In the genomic region with DNA sequence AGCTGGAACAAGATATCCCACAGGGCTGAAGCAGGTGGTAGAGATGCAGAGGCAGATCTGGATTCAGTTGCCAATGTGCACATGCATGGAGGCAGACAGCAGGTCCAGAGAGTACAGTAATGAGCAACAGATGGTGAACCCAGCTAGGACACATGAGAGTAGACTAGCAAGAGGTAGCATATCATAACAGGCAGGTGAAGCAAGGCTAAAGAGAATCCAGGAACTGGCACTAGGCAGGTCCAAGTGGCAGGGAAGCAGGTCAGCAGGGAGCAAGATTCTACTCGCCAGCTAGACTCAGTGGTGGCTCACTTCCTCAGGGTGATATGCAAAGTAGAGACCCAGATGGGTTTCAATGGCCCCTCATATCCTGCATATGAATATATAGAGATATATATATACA, we compare ENCODE assay signal across 20 cellular contexts. TPM values are rescaled to one million over a fixed set of nuclear protein-coding genes. Genes with fewer than 3 reads are reported as not detected.
DNase-seq lines count a peak whose midpoint lies in the region; ATAC-seq and TF ChIP-seq lines count a peak whose summit lies in the region.
"Had no signal": no experiment of that assay in that cellular context is flagged by ENCODE, and none has a peak within 500 bp of the region (broad histone marks: within the 10 kb centered on the region; RNA-seq: fewer than 3 reads in every experiment).

No MANE protein-coding gene starts in this region.

- TF ChIP-seq CTCF in Calu3 (IDR thresholded peaks at IDR 0.05; ENCODE audit: unreplicated experiment), result no peak

- H3K4me1 Mint-ChIP-seq in Calu3 (ENCODE audit: low read depth, unreplicated experiment), result no peaks in the 10 kb centered on the region
- H3K4me1 Mint-ChIP-seq in activated T-cell treated with anti-CD3 and anti-CD28 coated beads, Interleukin-2, amount 50 U/mL, for 24 hours (ENCODE audit: low read depth), result no peaks in the 10 kb centered on the region
- H3K4me1 Mint-ChIP-seq: activated naive CD8-positive, alpha-beta T cell treated with anti-CD3 and anti-CD28 coated beads for 36 hours; immature natural killer cell; T-helper 17 cell had no signal

- H3K27me3 Mint-ChIP-seq in Calu3 (ENCODE audit: unreplicated experiment), result no peaks in the 10 kb centered on the region
- no peaks in the 10 kb centered on the region for H3K27me3 Mint-ChIP-seq in activated T-cell treated with anti-CD3 and anti-CD28 coated beads, Interleukin-2, amount 50 U/mL, for 24 hours
- H3K27me3 Mint-ChIP-seq: activated naive CD8-positive, alpha-beta T cell treated with anti-CD3 and anti-CD28 coated beads for 36 hours; T-helper 17 cell had no signal

- DNase-seq in NCI-H1694 (lab: John Stamatoyannopoulos, UW), result peak; percentile 53
- no peak for DNase-seq in left lobe of liver (ENCODE audit: low spot score)
- no peak for DNase-seq in NCI-H128 (lab: John Stamatoyannopoulos, UW; ENCODE audit: unreplicated experiment)
- no peak for DNase-seq in Calu3
- DNase-seq in activated T-cell treated with anti-CD3 and anti-CD28 coated beads, Interleukin-2, amount 50 U/mL, for 24 hours, result no peak
- DNase-seq: activated CD4-positive, alpha-beta T cell treated with anti-CD3 and anti-CD28 coated beads for 4 hours; activated naive CD8-positive, alpha-beta T cell treated with anti-CD3 and anti-CD28 coated beads for 36 hours; EL; immature natural killer cell; mammary epithelial cell; NCI-H1105 treated with DMSO at 0.1 percent for 48 hours; NCI-H510A; stimulated activated naive CD4-positive, alpha-beta T cell; T-helper 17 cell; upper lobe of left lung had no signal

- BruUV-seq in Calu3 (replicated peaks; lab: Mats Ljungman, UMichigan), result no TSS peak

- intact Hi-C loops in Calu3 (cut with micrococcal nuclease; ENCODE audit: unreplicated experiment), result no loop called here

- ATAC-seq in GM18909 (IDR thresholded peaks at IDR 0.05; ENCODE audit: poor library complexity, unreplicated experiment), result peak; percentile 76
- ATAC-seq in HG02623 (IDR thresholded peaks at IDR 0.05; ENCODE audit: unreplicated experiment), result peak; percentile 50
- peak; percentile 19 for ATAC-seq in left lobe of liver
- ATAC-seq in HG03354 (IDR thresholded peaks at IDR 0.05; ENCODE audit: poor library complexity, severe bottlenecking, unreplicated experiment), result no peak
- ATAC-seq: gastroesophageal sphincter, GM12878, T-helper 17 cell had no signal

- H3K36me3 Mint-ChIP-seq in Calu3 (ENCODE audit: insufficient read depth, unreplicated experiment), result no peaks in the 10 kb centered on the region
- H3K36me3 Mint-ChIP-seq in activated T-cell treated with anti-CD3 and anti-CD28 coated beads, Interleukin-2, amount 50 U/mL, for 24 hours (ENCODE audit: low read depth), result no peaks in the 10 kb centered on the region
- H3K36me3 Mint-ChIP-seq: activated naive CD8-positive, alpha-beta T cell treated with anti-CD3 and anti-CD28 coated beads for 36 hours; immature natural killer cell had no signal

- H3K27ac Mint-ChIP-seq in Calu3 (ENCODE audit: unreplicated experiment), result no peak overlapping the region
- no peak overlapping the region for H3K27ac Mint-ChIP-seq in activated T-cell treated with anti-CD3 and anti-CD28 coated beads, Interleukin-2, amount 50 U/mL, for 24 hours
- H3K27ac Mint-ChIP-seq: activated naive CD8-positive, alpha-beta T cell treated with anti-CD3 and anti-CD28 coated beads for 36 hours; immature natural killer cell; T-helper 17 cell had no signal

- H3K9me3 Mint-ChIP-seq in Calu3 (ENCODE audit: low read depth, unreplicated experiment), result no peaks in the 10 kb centered on the region
- H3K9me3 Mint-ChIP-seq in activated T-cell treated with anti-CD3 and anti-CD28 coated beads, Interleukin-2, amount 50 U/mL, for 24 hours, result no peaks in the 10 kb centered on the region
- H3K9me3 Mint-ChIP-seq: activated naive CD8-positive, alpha-beta T cell treated with anti-CD3 and anti-CD28 coated beads for 36 hours had no signal

- CTCF ChIA-PET in Calu3 (lab: Charles Lee), result no interaction called here

- H3K4me3 Mint-ChIP-seq in Calu3 (ENCODE audit: low read depth, unreplicated experiment), result no peak overlapping the region
- no peak overlapping the region for H3K4me3 Mint-ChIP-seq in activated T-cell treated with anti-CD3 and anti-CD28 coated beads, Interleukin-2, amount 50 U/mL, for 24 hours
- H3K4me3 Mint-ChIP-seq: activated naive CD8-positive, alpha-beta T cell treated with anti-CD3 and anti-CD28 coated beads for 36 hours; immature natural killer cell; T-helper 17 cell had no signal

RNA-seq across cellular contexts. Expression of gene MYF6, which starts 15.3 kb away (rescaled TPM):
- total RNA-seq in left lobe of liver (not detected), Calu3 (2022) (not detected in 2 replicates)
- total RNA-seq: activated naive CD8-positive, alpha-beta T cell treated with anti-CD3 and anti-CD28 coated beads for 36 hours; gastroesophageal sphincter; GM12878; mammary epithelial cell; T-helper 17 cell; upper lobe of left lung had no signal

RNA-seq across cellular contexts. Expression of gene MYF5, which starts 24.6 kb away (rescaled TPM):
- not detected for total RNA-seq in left lobe of liver
- not detected in 2 replicates for total RNA-seq in Calu3 (2022)
- total RNA-seq: activated naive CD8-positive, alpha-beta T cell treated with anti-CD3 and anti-CD28 coated beads for 36 hours; gastroesophageal sphincter; GM12878; mammary epithelial cell; T-helper 17 cell; upper lobe of left lung had no signal
